In genomic region chr2:241391892-241392665, GRCh38 we compare ENCODE assay signal across 8 cellular contexts. TPM values are rescaled to one million over a fixed set of nuclear protein-coding genes. Genes with fewer than 3 reads are reported as not detected.
DNase-seq lines count a peak whose midpoint lies in the region; ATAC-seq and TF ChIP-seq lines count a peak whose summit lies in the region.

No MANE protein-coding gene starts in this region.

- H3K27me3 Mint-ChIP-seq in MCF 10A (ENCODE audit: insufficient read depth, unreplicated experiment): no peaks in the 10 kb centered on the region
- no peaks in the 10 kb centered on the region for H3K27me3 Mint-ChIP-seq in activated T-helper 17 cell treated with anti-CD3 and anti-CD28 coated beads, Interleukin-2, amount 50 U/mL, for 72 hours

- BruUV-seq in MCF 10A (replicated peaks; lab: Mats Ljungman, UMichigan): no TSS peak
- BruUV-seq in PC-3 (replicated peaks; lab: Mats Ljungman, UMichigan): no TSS peak

- H3F3A ChIP-seq in PC-3 (ENCODE audit: low read length, unreplicated experiment): no peaks in the 10 kb centered on the region

- CTCF ChIA-PET in MCF 10A (lab: Yijun Ruan, JAX) (interaction anchor here (0.5 to 1.1 kb wide), 5 partner anchors 34 to 198 kb away, joined by 3 to 4 read pairs (median 3); no protein-coding TSS in a partner anchor), PC-3 (lab: Charles Lee) (interaction anchor here (0.6 kb wide), 1 partner anchor 206 kb away, joined by 3 read pairs; no protein-coding TSS in a partner anchor)

- H2AFZ ChIP-seq in PC-3 (ENCODE audit: low read length): no peak overlapping the region

- in situ Hi-C loops in gastrocnemius medialis (cut with MboI; ENCODE audit: low sequenced_read_pairs in 4 of 4): no loop called here

- peaks cover under 1% of the 10 kb centered on the region; the same call in 1 of the 2 replicates for H3K79me2 ChIP-seq in PC-3 (ENCODE audit: low read length)

- H3K9me2 ChIP-seq in PC-3 (replicated peaks; ENCODE audit: low read length): no peaks in the 10 kb centered on the region

- peak; percentile 41 for DNase-seq in MCF 10A (ENCODE audit: unreplicated experiment)
- no peak for DNase-seq in breast epithelium (ENCODE audit: low spot score in 2 of 2)
- DNase-seq in PC-3: peak; percentile 29
- peak; percentile 71 for DNase-seq in fibroblast of the aortic adventitia (ENCODE audit: low read depth)
- DNase-seq in gastrocnemius medialis: no peak

- H3K27ac ChIP-seq in breast epithelium (no peak overlapping the region), PC-3 (ENCODE audit: low read length) (no peak overlapping the region), gastrocnemius medialis (no peak overlapping the region)

- H3K36me3 Mint-ChIP-seq in MCF 10A (ENCODE audit: insufficient read depth, unreplicated experiment): peaks cover 3% of the 10 kb centered on the region
- peaks cover 17% of the 10 kb centered on the region for H3K36me3 Mint-ChIP-seq in activated T-helper 17 cell treated with anti-CD3 and anti-CD28 coated beads, Interleukin-2, amount 50 U/mL, for 72 hours (ENCODE audit: low read depth)

- ATAC-seq in PC-3: peak; percentile 82
- no peak for ATAC-seq in gastrocnemius medialis
- no peak for ATAC-seq in activated T-helper 17 cell treated with anti-CD3 and anti-CD28 coated beads, Interleukin-2, amount 50 U/mL, for 72 hours (replicated peaks)
- ATAC-seq in GM21360 (IDR thresholded peaks at IDR 0.05; ENCODE audit: unreplicated experiment): no peak
- ATAC-seq in HG02840 (IDR thresholded peaks at IDR 0.05; ENCODE audit: low FRiP score, unreplicated experiment): no peak

- no peaks in the 10 kb centered on the region for H3K27me3 ChIP-seq in breast epithelium
- H3K27me3 ChIP-seq in PC-3 (ENCODE audit: low read length): no peaks in the 10 kb centered on the region
- H3K27me3 ChIP-seq in gastrocnemius medialis: no peaks in the 10 kb centered on the region

- H3K4me1 Mint-ChIP-seq in MCF 10A (ENCODE audit: insufficient read depth, unreplicated experiment): peaks cover 10% of the 10 kb centered on the region
- H3K4me1 Mint-ChIP-seq in activated T-helper 17 cell treated with anti-CD3 and anti-CD28 coated beads, Interleukin-2, amount 50 U/mL, for 72 hours: peaks cover 16% of the 10 kb centered on the region

- H3K4me2 ChIP-seq in PC-3 (ENCODE audit: low read length): no peak overlapping the region

- no peak overlapping the region for H3K9ac ChIP-seq in PC-3 (ENCODE audit: low read length)

- no peaks in the 10 kb centered on the region for H3K4me1 ChIP-seq in breast epithelium
- no peaks in the 10 kb centered on the region for H3K4me1 ChIP-seq in PC-3 (ENCODE audit: insufficient read depth, low read length)
- peaks cover 0 to 3% of the 10 kb centered on the region in 2 donors for H3K4me1 ChIP-seq in gastrocnemius medialis

- intact Hi-C loops in MCF 10A (cut with micrococcal nuclease) (no loop called here), breast epithelium (cut with DNase I; ENCODE audit: low total_unique reads) (no loop called here), PC-3 (cut with micrococcal nuclease) (loop anchor here (2.0 kb wide), 1 partner anchor 35 kb away; the partner anchor contains the start of gene FARP2), gastrocnemius medialis (cut with DNase I; ENCODE audit: low total_unique reads) (no loop called here)

- no peaks in the 10 kb centered on the region for H4K20me1 ChIP-seq in PC-3 (ENCODE audit: low read length)

- H3K27ac Mint-ChIP-seq in MCF 10A (ENCODE audit: low read depth, unreplicated experiment): no peak overlapping the region
- no peak overlapping the region for H3K27ac Mint-ChIP-seq in activated T-helper 17 cell treated with anti-CD3 and anti-CD28 coated beads, Interleukin-2, amount 50 U/mL, for 72 hours

- TF ChIP-seq CTCF in MCF 10A (IDR thresholded peaks at IDR 0.05; ENCODE audit: unreplicated experiment) (no peak), breast epithelium (IDR thresholded peaks at IDR 0.05) (no peak), PC-3 (conservative IDR thresholded peaks at IDR 0.05; ENCODE audit: low read depth, low read length) (peak; percentile 49), fibroblast of the aortic adventitia (IDR thresholded peaks at IDR 0.05; ENCODE audit: insufficient read depth, low read length) (peak; percentile 68), gastrocnemius medialis (IDR thresholded peaks at IDR 0.05 in 4 of 5, conservative IDR thresholded peaks at IDR 0.05 in 1 of 5) (peak in 3 of 5 experiments; percentile 15 to 25 (median 16))

- H3K9me3 Mint-ChIP-seq in MCF 10A (ENCODE audit: unreplicated experiment): no peaks in the 10 kb centered on the region
- no peaks in the 10 kb centered on the region for H3K9me3 Mint-ChIP-seq in activated T-helper 17 cell treated with anti-CD3 and anti-CD28 coated beads, Interleukin-2, amount 50 U/mL, for 72 hours

- TF ChIP-seq POLR2A in breast epithelium (IDR thresholded peaks at IDR 0.05) (no peak), gastrocnemius medialis (IDR thresholded peaks at IDR 0.05) (no peak)

- no peaks in the 10 kb centered on the region for H3K36me3 ChIP-seq in breast epithelium
- peaks cover 4% of the 10 kb centered on the region; the same call in 1 of the 2 replicates for H3K36me3 ChIP-seq in PC-3 (ENCODE audit: low read depth, low read length)
- no peaks in the 10 kb centered on the region for H3K36me3 ChIP-seq in gastrocnemius medialis

- H3K4me3 ChIP-seq in breast epithelium (no peak overlapping the region), PC-3 (ENCODE audit: low read length) (no peak overlapping the region), fibroblast of the aortic adventitia (ENCODE audit: low read depth, low read length) (no peak overlapping the region), gastrocnemius medialis (no peak overlapping the region)

- H3K9me3 ChIP-seq in breast epithelium: no peaks in the 10 kb centered on the region
- no peaks in the 10 kb centered on the region for H3K9me3 ChIP-seq in PC-3 (ENCODE audit: low read length)
- H3K9me3 ChIP-seq in gastrocnemius medialis: no peaks in the 10 kb centered on the region

- POLR2A ChIA-PET in MCF 10A (lab: Yijun Ruan, JAX): interaction anchor here (0.6 to 1.9 kb wide), 4 partner anchors 18 to 290 kb away, joined by 3 to 8 read pairs (median 6); no protein-coding TSS in a partner anchor
- POLR2A ChIA-PET in PC-3 (lab: Charles Lee; ENCODE audit: unreplicated experiment): no interaction called here

- H3K4me3 Mint-ChIP-seq in MCF 10A (ENCODE audit: unreplicated experiment): no peak overlapping the region
- H3K4me3 Mint-ChIP-seq in activated T-helper 17 cell treated with anti-CD3 and anti-CD28 coated beads, Interleukin-2, amount 50 U/mL, for 72 hours: no peak overlapping the region

RNA-seq across cellular contexts. Expression of gene FARP2, which starts 36.0 kb away (rescaled TPM):
- 31.7 and 32.6 TPM in 2 replicates for total RNA-seq in MCF 10A (2022)
- total RNA-seq in breast epithelium: 10 to 100 TPM; 34.4 to 43.3 (median 40.3) TPM
- total RNA-seq in PC-3 (2014; rRNA removed): 24.5 and 29.9 TPM in 2 replicates
- total RNA-seq in fibroblast of the aortic adventitia (ENCODE audit: low replicate concordance): 27.2 and 41.0 TPM in 2 replicates
- total RNA-seq in gastrocnemius medialis: 10 to 100 TPM; 10.7 to 20.1 (median 13.6) TPM
- total RNA-seq in activated T-helper 17 cell treated with anti-CD3 and anti-CD28 coated beads, Interleukin-2, amount 50 U/mL, for 72 hours: 10 to 100 TPM; 26.1 to 33.1 TPM

Comparison
In these comparisons a context has a peak if more than half of its experiments do, and no peak if none do; other contexts are left out.
1. DNase-seq: peak in MCF 10A (single experiment), PC-3 (single experiment) and fibroblast of the aortic adventitia (single experiment); none in breast epithelium (0 of 2) and gastrocnemius medialis (0 of 2).
2. CTCF ChIP-seq: peak in PC-3 (single experiment), fibroblast of the aortic adventitia (single experiment) and gastrocnemius medialis (3 of 5); none in MCF 10A (single experiment) and breast epithelium (0 of 3).